In genomic region chrX:153600032-153600373, GRCh38 we compare ENCODE assay signal across 8 cellular contexts.
DNase-seq lines count a peak whose midpoint lies in the region; ATAC-seq and TF ChIP-seq lines count a peak whose summit lies in the region.

No MANE protein-coding gene starts in this region.

- H3K4me3 Mint-ChIP-seq in nephron progenitor cell, result peak overlapping the region; percentile 82

- peaks cover 73% of the 10 kb centered on the region for H3K9me3 Mint-ChIP-seq in nephron progenitor cell

- peaks cover 22% of the 10 kb centered on the region for H3K27me3 Mint-ChIP-seq in nephron progenitor cell (ENCODE audit: low read depth, poor library complexity)

- peak overlapping the region; percentile 71 for H3K4me3 ChIP-seq in NB4 (ENCODE audit: low read depth, low read length)
- peak overlapping the region; percentile 72 for H3K4me3 ChIP-seq in choroid plexus epithelial cell (ENCODE audit: low read depth, low read length)

- H3K4me1 Mint-ChIP-seq in nephron progenitor cell, result peaks cover 19% of the 10 kb centered on the region

- H3K36me3 Mint-ChIP-seq in nephron progenitor cell (ENCODE audit: low read depth), result peaks cover 18% of the 10 kb centered on the region

- DNase-seq in EL, result peak; percentile 28
- DNase-seq in NB4 (ENCODE audit: low read depth), result peak; percentile 43
- no peak for DNase-seq in choroid plexus epithelial cell (ENCODE audit: low read depth)
- DNase-seq in nephron progenitor cell, result no peak
- DNase-seq in NK-92 (lab: John Stamatoyannopoulos, UW; ENCODE audit: unreplicated experiment), result no peak
- DNase-seq in NCI-H446 (lab: John Stamatoyannopoulos, UW), result no peak

- no peak for ATAC-seq in HG03159 (IDR thresholded peaks at IDR 0.05; ENCODE audit: unreplicated experiment)
- no peak for ATAC-seq in GM18868 (IDR thresholded peaks at IDR 0.05; ENCODE audit: unreplicated experiment)

- TF ChIP-seq POLR2A in NB4 (IDR thresholded peaks at IDR 0.05; ENCODE audit: extremely low read depth, insufficient read length), result no peak

- no peak for TF ChIP-seq CTCF in NB4 (IDR thresholded peaks at IDR 0.05; ENCODE audit: low read depth, low read length)
- TF ChIP-seq CTCF in choroid plexus epithelial cell (conservative IDR thresholded peaks at IDR 0.05; ENCODE audit: low read depth, low read length), result no peak
- TF ChIP-seq CTCF in nephron progenitor cell (IDR thresholded peaks at IDR 0.05), result no peak

- H3K27ac Mint-ChIP-seq in nephron progenitor cell, result no peak overlapping the region

Comparison
In these comparisons a context has a peak if more than half of its experiments do, and no peak if none do; other contexts are left out.
1. DNase-seq: peak in EL (single experiment) and NB4 (single experiment); none in choroid plexus epithelial cell (single experiment), nephron progenitor cell (single experiment), NK-92 (single experiment) and NCI-H446 (0 of 2).